In the genomic region with DNA sequence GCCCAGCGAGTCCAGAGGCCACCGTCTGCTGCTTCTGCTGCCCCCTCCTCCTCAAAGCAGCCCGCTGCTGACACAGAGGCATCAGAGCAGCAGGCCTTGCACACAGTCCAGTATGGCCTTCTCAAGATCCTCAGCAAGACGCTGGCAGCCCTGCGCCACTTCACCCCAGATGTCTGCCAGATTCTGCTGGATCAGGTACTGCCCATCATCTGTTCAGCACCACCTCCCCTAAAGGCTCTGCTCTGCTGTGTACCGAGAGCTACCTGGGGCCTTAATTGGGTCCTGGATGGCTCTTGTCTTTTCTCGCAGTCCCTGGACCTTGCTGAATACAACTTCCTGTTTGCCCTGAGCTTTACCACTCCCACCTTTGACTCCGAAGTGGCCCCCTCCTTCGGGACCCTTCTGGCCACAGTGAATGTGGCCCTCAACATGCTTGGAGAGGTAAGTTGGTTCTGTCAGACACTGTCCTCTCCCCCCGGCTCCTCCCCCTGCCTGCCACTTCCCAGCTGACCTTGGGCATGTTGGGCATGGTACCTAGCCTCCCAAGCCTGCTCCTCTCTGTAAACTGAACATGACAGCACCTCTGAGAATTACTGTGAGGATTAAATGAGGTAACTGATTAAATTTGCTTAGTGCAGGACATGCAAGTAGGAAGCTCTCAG, we compare ENCODE assay signal across 24 cellular contexts. TPM values are rescaled to one million over a fixed set of nuclear protein-coding genes. Genes with fewer than 3 reads are reported as not detected.
DNase-seq lines count a peak whose midpoint lies in the region; ATAC-seq and TF ChIP-seq lines count a peak whose summit lies in the region.
"Had no signal": no experiment of that assay in that cellular context is flagged by ENCODE, and none has a peak within 500 bp of the region (broad histone marks: within the 10 kb centered on the region; RNA-seq: fewer than 3 reads in every experiment).

No MANE protein-coding gene starts in this region.

- peak overlapping the region; percentile 18 for H3K27ac Mint-ChIP-seq in activated naive CD8-positive, alpha-beta T cell treated with anti-CD3 and anti-CD28 coated beads, Interleukin-2, amount 10 ng/mL, durations not matched to agents 7 days and 5 days
- peak overlapping the region; percentile 67 for H3K27ac Mint-ChIP-seq in mesothelial cell of epicardium
- H3K27ac Mint-ChIP-seq in type B pancreatic cell = no peak overlapping the region
- H3K27ac Mint-ChIP-seq: activated B cell treated with CpG ODN at 0.5 μM for 24 hours, memory B cell had no signal

- no peaks in the 10 kb centered on the region for H3K27me3 Mint-ChIP-seq in activated naive CD8-positive, alpha-beta T cell treated with anti-CD3 and anti-CD28 coated beads, Interleukin-2, amount 10 ng/mL, durations not matched to agents 7 days and 5 days
- H3K27me3 Mint-ChIP-seq in mesothelial cell of epicardium (ENCODE audit: low read depth) (no peaks in the 10 kb centered on the region), type B pancreatic cell (no peaks in the 10 kb centered on the region)
- H3K27me3 Mint-ChIP-seq: activated B cell treated with CpG ODN at 0.5 μM for 24 hours, memory B cell, naive B cell had no signal

- no peak overlapping the region for H3K27ac ChIP-seq in upper lobe of right lung
- H3K27ac ChIP-seq: GM23248, SJSA1 had no signal

- H3K9me3 ChIP-seq in upper lobe of right lung = no peaks in the 10 kb centered on the region
- H3K9me3 ChIP-seq: SJSA1, vagina had no signal

- no peaks in the 10 kb centered on the region for H3K27me3 ChIP-seq in upper lobe of right lung
- H3K27me3 ChIP-seq: SJSA1, vagina had no signal

- peaks cover 3% of the 10 kb centered on the region for H3K4me1 Mint-ChIP-seq in activated naive CD8-positive, alpha-beta T cell treated with anti-CD3 and anti-CD28 coated beads, Interleukin-2, amount 10 ng/mL, durations not matched to agents 7 days and 5 days
- peaks cover 6% of the 10 kb centered on the region for H3K4me1 Mint-ChIP-seq in mesothelial cell of epicardium
- no peaks in the 10 kb centered on the region for H3K4me1 Mint-ChIP-seq in type B pancreatic cell (ENCODE audit: unreplicated experiment)
- H3K4me1 Mint-ChIP-seq: CD14-positive monocyte, naive B cell had no signal

- no peak overlapping the region for H3K4me3 Mint-ChIP-seq in activated naive CD8-positive, alpha-beta T cell treated with anti-CD3 and anti-CD28 coated beads, Interleukin-2, amount 10 ng/mL, durations not matched to agents 7 days and 5 days
- H3K4me3 Mint-ChIP-seq in mesothelial cell of epicardium (no peak overlapping the region), type B pancreatic cell (no peak overlapping the region)
- H3K4me3 Mint-ChIP-seq: activated B cell treated with CpG ODN at 0.5 μM for 24 hours, memory B cell, naive B cell had no signal

- peaks cover 81% of the 10 kb centered on the region for H3K36me3 ChIP-seq in upper lobe of right lung

- intact Hi-C loops in Right ventricle myocardium superior (cut with DNase I) (no loop called here), left cardiac atrium (cut with DNase I) (no loop called here), upper lobe of right lung (cut with DNase I) (no loop called here)

- ATAC-seq in Right ventricle myocardium superior (ENCODE audit: poor library complexity) (no peak), left cardiac atrium (no peak), upper lobe of right lung (no peak), HG03442 (IDR thresholded peaks at IDR 0.05; ENCODE audit: unreplicated experiment) (no peak)
- no peak for ATAC-seq in activated naive CD8-positive, alpha-beta T cell treated with anti-CD3 and anti-CD28 coated beads, Interleukin-2, amount 10 ng/mL, durations not matched to agents 7 days and 5 days (ENCODE audit: low read depth)

- no peaks in the 10 kb centered on the region for H3K9me3 Mint-ChIP-seq in activated naive CD8-positive, alpha-beta T cell treated with anti-CD3 and anti-CD28 coated beads, Interleukin-2, amount 10 ng/mL, durations not matched to agents 7 days and 5 days
- H3K9me3 Mint-ChIP-seq in mesothelial cell of epicardium (no peaks in the 10 kb centered on the region), type B pancreatic cell (no peaks in the 10 kb centered on the region)
- H3K9me3 Mint-ChIP-seq: activated B cell treated with CpG ODN at 0.5 μM for 24 hours, CD14-positive monocyte, memory B cell, naive B cell had no signal

- H3K36me3 Mint-ChIP-seq in activated naive CD8-positive, alpha-beta T cell treated with anti-CD3 and anti-CD28 coated beads, Interleukin-2, amount 10 ng/mL, durations not matched to agents 7 days and 5 days = peaks cover 6% of the 10 kb centered on the region
- H3K36me3 Mint-ChIP-seq in mesothelial cell of epicardium (peaks cover 30% of the 10 kb centered on the region), type B pancreatic cell (no peaks in the 10 kb centered on the region)

- peak; percentile 26 for DNase-seq in Right ventricle myocardium superior
- no peak for DNase-seq in left cardiac atrium
- no peak for DNase-seq in activated naive CD8-positive, alpha-beta T cell treated with anti-CD3 and anti-CD28 coated beads, Interleukin-2, amount 10 ng/mL, durations not matched to agents 7 days and 5 days
- no peak for DNase-seq in mesothelial cell of epicardium (ENCODE audit: low spot score in 2 of 2, unreplicated experiment in 2 of 2)
- DNase-seq in upper lobe of right lung = peak; percentile 60
- DNase-seq in type B pancreatic cell (ENCODE audit: extremely low spot score, unreplicated experiment) = no peak
- DNase-seq in iPS-NIHi11 (ENCODE audit: low spot score) = no peak
- DNase-seq: activated B cell treated with CpG ODN at 0.5 μM for 24 hours; activated effector memory CD4-positive, alpha-beta T cell treated with anti-CD3 and anti-CD28 coated beads, Interleukin-2, amount 50 U/mL, for 16 hours; DMS 273 treated with DMSO at 0.1 percent for 48 hours; GDM1; GM23248; hypothalamus; naive B cell; NCI-H2227 treated with DMSO at 0.1 percent for 48 hours; NCI-H82; stimulated activated CD4-positive, alpha-beta T cell treated with anti-CD3 and anti-CD28 coated beads, Interleukin-4, amount 100 ng/mL, for 1 hour; T-helper 2 cell had no signal

- H3K4me3 ChIP-seq in upper lobe of right lung = no peak overlapping the region
- H3K4me3 ChIP-seq: GM23248, SJSA1, smooth muscle cell, vagina had no signal

- TF ChIP-seq CTCF in mesothelial cell of epicardium (IDR thresholded peaks at IDR 0.05; ENCODE audit: unreplicated experiment) (no peak), upper lobe of right lung (IDR thresholded peaks at IDR 0.05) (no peak), type B pancreatic cell (conservative IDR thresholded peaks at IDR 0.05) (no peak)

- POLR2A ChIA-PET in activated naive CD8-positive, alpha-beta T cell treated with anti-CD3 and anti-CD28 coated beads, Interleukin-2, amount 10 ng/mL, durations not matched to agents 7 days and 5 days (lab: Charles Lee) = interaction anchor here (0.6 to 0.7 kb wide), 2 partner anchors 12 to 17 kb away, joined by 3 to 6 read pairs; no protein-coding TSS in a partner anchor

- H3K4me1 ChIP-seq in upper lobe of right lung = no peaks in the 10 kb centered on the region
- H3K4me1 ChIP-seq: SJSA1 had no signal

RNA-seq across cellular contexts. Expression of a gene that starts 22.7 kb away (rescaled TPM):
- total RNA-seq in Right ventricle myocardium superior (30.8 TPM), left cardiac atrium (10 to 100 TPM; 35.5 to 39.6 TPM), mesothelial cell of epicardium (173 to 174 TPM (median 174 TPM) in 3 replicates), upper lobe of right lung (88.4 TPM), type B pancreatic cell (ENCODE audit: low replicate concordance) (126 and 224 TPM in 2 replicates)
- 100 to 1,000 TPM in 1 of 2 experiments, 10 to 100 TPM in 1; 98.7 to 104 TPM for total RNA-seq in activated naive CD8-positive, alpha-beta T cell treated with anti-CD3 and anti-CD28 coated beads, Interleukin-2, amount 10 ng/mL, durations not matched to agents 7 days and 5 days

RNA-seq across cellular contexts. Expression of a gene that starts 31.0 kb away (rescaled TPM):
- total RNA-seq in Right ventricle myocardium superior = 32.8 TPM
- total RNA-seq in left cardiac atrium = 10 to 100 TPM; 31.8 to 36.3 TPM
- 10 to 100 TPM; 62.1 to 66.0 TPM for total RNA-seq in activated naive CD8-positive, alpha-beta T cell treated with anti-CD3 and anti-CD28 coated beads, Interleukin-2, amount 10 ng/mL, durations not matched to agents 7 days and 5 days
- 36.1 to 37.9 TPM (median 36.2 TPM) in 3 replicates for total RNA-seq in mesothelial cell of epicardium
- 20.7 TPM for total RNA-seq in upper lobe of right lung
- total RNA-seq in type B pancreatic cell (ENCODE audit: low replicate concordance) = 38.4 and 41.6 TPM in 2 replicates

RNA-seq across cellular contexts. Expression of a gene that starts 58.0 kb away (rescaled TPM):
- 21.0 TPM for total RNA-seq in Right ventricle myocardium superior
- 10 to 100 TPM; 14.8 to 30.0 TPM for total RNA-seq in left cardiac atrium
- total RNA-seq in activated naive CD8-positive, alpha-beta T cell treated with anti-CD3 and anti-CD28 coated beads, Interleukin-2, amount 10 ng/mL, durations not matched to agents 7 days and 5 days = 10 to 100 TPM; 64.2 to 65.3 TPM
- total RNA-seq in mesothelial cell of epicardium = 49.5 to 56.6 TPM (median 51.7 TPM) in 3 replicates
- total RNA-seq in upper lobe of right lung = 49.6 TPM
- 36.4 and 63.7 TPM in 2 replicates for total RNA-seq in type B pancreatic cell (ENCODE audit: low replicate concordance)

RNA-seq across cellular contexts. Expression of a gene that starts 58.1 kb away (rescaled TPM):
- total RNA-seq in Right ventricle myocardium superior = 6.4 TPM
- 10 to 100 TPM in 1 of 2 donors, 1 to 10 TPM in 1; 9.3 to 11.3 TPM for total RNA-seq in left cardiac atrium
- 1 to 10 TPM; 9.4 to 9.5 TPM for total RNA-seq in activated naive CD8-positive, alpha-beta T cell treated with anti-CD3 and anti-CD28 coated beads, Interleukin-2, amount 10 ng/mL, durations not matched to agents 7 days and 5 days
- total RNA-seq in mesothelial cell of epicardium = 16.7 to 17.0 TPM (median 16.9 TPM) in 3 replicates
- total RNA-seq in upper lobe of right lung = 15.5 TPM
- total RNA-seq in type B pancreatic cell (ENCODE audit: low replicate concordance) = 18.8 and 21.6 TPM in 2 replicates

Comparison
In these comparisons a context has a peak if more than half of its experiments do, and no peak if none do; other contexts are left out.
1. DNase-seq: peak in Right ventricle myocardium superior (single experiment) and upper lobe of right lung (single experiment); none in left cardiac atrium (single experiment), activated naive CD8-positive, alpha-beta T cell treated with anti-CD3 and anti-CD28 coated beads, Interleukin-2, amount 10 ng/mL, durations not matched to agents 7 days and 5 days (single experiment), mesothelial cell of epicardium (0 of 2), type B pancreatic cell (single experiment) and iPS-NIHi11 (single experiment).